In the genomic region with DNA sequence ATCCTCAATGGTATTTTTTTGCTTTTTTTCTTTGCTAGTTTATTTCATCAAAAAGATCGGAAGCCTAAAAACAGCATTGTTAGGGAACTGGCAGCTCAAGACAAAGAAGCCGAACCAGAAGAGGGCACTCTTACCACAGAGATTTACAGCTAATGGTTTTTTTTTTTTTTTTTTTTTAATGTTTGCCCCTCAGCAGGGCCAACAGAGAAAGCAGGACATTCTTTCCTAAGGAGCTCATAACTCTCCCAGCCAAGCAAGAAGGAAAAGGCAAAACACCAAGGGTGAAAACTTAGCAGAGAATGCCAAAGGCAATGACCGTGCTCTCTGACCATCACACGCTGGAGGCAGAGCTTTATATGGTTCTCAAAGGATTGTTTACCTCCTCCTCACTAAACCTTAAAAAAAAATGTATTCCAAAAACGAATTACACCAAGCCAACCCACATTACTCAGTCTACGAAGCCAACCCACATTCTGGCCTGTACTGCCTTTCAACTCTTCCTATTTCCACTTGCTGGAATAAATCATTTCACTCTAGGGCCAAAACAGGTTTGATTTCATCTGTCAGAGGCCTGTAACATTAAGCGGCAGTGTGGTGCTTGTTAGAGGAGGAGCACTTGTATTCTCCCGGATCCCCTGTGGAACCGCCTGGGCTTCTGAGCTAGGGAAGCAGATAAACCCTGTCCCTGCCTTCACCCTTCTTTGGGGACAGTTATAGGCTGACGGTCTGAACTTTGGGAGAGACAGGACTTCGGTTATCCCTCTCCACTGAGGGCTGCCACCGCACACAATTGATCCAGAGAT, we compare ENCODE assay signal across 8 cellular contexts. TPM values are rescaled to one million over a fixed set of nuclear protein-coding genes. Genes with fewer than 3 reads are reported as not detected.
DNase-seq lines count a peak whose midpoint lies in the region; ATAC-seq, FAIRE-seq and TF ChIP-seq lines count a peak whose summit lies in the region.

No MANE protein-coding gene starts in this region.

- peaks cover 0 to 6% of the 10 kb centered on the region in 2 donors for H3K4me1 Mint-ChIP-seq in immature natural killer cell

- no peak overlapping the region for H3K4me2 ChIP-seq in K562 (ENCODE audit: insufficient read depth, low read length)

- peaks cover 0 to 3% of the 10 kb centered on the region in 2 experiments; a peak in 1 of 5 replicates for H3K27me3 ChIP-seq in K562 (ENCODE audit: control insufficient read depth in 2 of 2, insufficient read depth in 2 of 2, low read length in 2 of 2)
- no peaks in the 10 kb centered on the region for H3K27me3 ChIP-seq in small intestine (ENCODE audit: control insufficient read depth in 2 of 2, insufficient read depth in 2 of 2, low read length in 2 of 2)

- POLR2A ChIA-PET in HEK293 (lab: Yijun Ruan, JAX) (interaction anchor here (0.9 to 1.1 kb wide), 2 partner anchors 93 to 165 kb away, joined by 3 read pairs; no protein-coding TSS in a partner anchor), K562 (lab: Yijun Ruan, JAX) (interaction anchor here (1.2 kb wide), 1 partner anchor 11 kb away, joined by 3 read pairs; no protein-coding TSS in a partner anchor)

- no peak overlapping the region for H3K4me3 Mint-ChIP-seq in immature natural killer cell

- TF ChIP-seq CTCF in HEK293 (tag by site-specific recombination; IDR thresholded peaks at IDR 0.05) = 0 out of 2 replicates have a peak, but pooled peaks have one; percentile 29
- peak; percentile 61 to 75 (median 61); a peak in 5 of 6 replicates for TF ChIP-seq CTCF in K562 (IDR thresholded peaks at IDR 0.05 in 2 of 3, conservative IDR thresholded peaks at IDR 0.05 in 1 of 3; ENCODE audit: insufficient read depth in 2 of 3, low read depth in 1 of 3, low read length in 3 of 3)

- H3K27ac ChIP-seq in HEK293 (ENCODE audit: extremely low read depth, low read depth, low read length) (no peak overlapping the region), K562 (ENCODE audit: extremely low read depth, low read depth, low read length) (no peak overlapping the region), small intestine (ENCODE audit: low read depth in 1 of 2, low read length in 1 of 2) (peak overlapping the region in 1 of 2 donors; percentile 78)

- H3K36me3 ChIP-seq in HEK293 (ENCODE audit: control insufficient read depth in 2 of 2, insufficient read depth in 1 of 2, low read length in 2 of 2) (no peaks in the 10 kb centered on the region), K562 (ENCODE audit: control insufficient read depth, insufficient read depth, low read length) (no peaks in the 10 kb centered on the region), small intestine (ENCODE audit: control insufficient read depth in 2 of 2, insufficient read depth in 2 of 2, low read length in 2 of 2) (no peaks in the 10 kb centered on the region)

- peak; percentile 67 to 73 for TF ChIP-seq RAD21 in K562 (CRISPR knock-in tag; conservative IDR thresholded peaks at IDR 0.05 in 1 of 2, IDR thresholded peaks at IDR 0.05 in 1 of 2)

- no peak overlapping the region; a peak in 1 of 4 replicates for H3K9ac ChIP-seq in K562 (ENCODE audit: insufficient read depth in 1 of 2, low read depth in 2 of 2, low read length in 2 of 2)

- intact Hi-C loops in K562 (cut with micrococcal nuclease) = loop anchor here (1.0 to 5.0 kb wide), 3 partner anchors 165 to 527 kb away; no protein-coding TSS in a partner anchor

- H3K9me1 ChIP-seq in K562 (ENCODE audit: control insufficient read depth, insufficient read depth, low read length) = no peaks in the 10 kb centered on the region

- H3K79me2 ChIP-seq in K562 (ENCODE audit: control insufficient read depth, insufficient read depth, low read length) = no peaks in the 10 kb centered on the region

- TF ChIP-seq EP300 in K562 (IDR thresholded peaks at IDR 0.05; ENCODE audit: low read length) = no peak

- H3K4me3 ChIP-seq in HEK293 (ENCODE audit: low read depth, low read length) (no peak overlapping the region), K562 (no peak overlapping the region), small intestine (ENCODE audit: low read depth in 1 of 2, low read length in 2 of 2) (no peak overlapping the region)

- no peaks in the 10 kb centered on the region for H3K9me3 ChIP-seq in HEK293 (ENCODE audit: control insufficient read depth, insufficient read depth, low read depth, low read length)
- H3K9me3 ChIP-seq in K562 (replicated peaks; ENCODE audit: control insufficient read depth, insufficient read depth, low read depth, low read length) = no peaks in the 10 kb centered on the region
- no peaks in the 10 kb centered on the region for H3K9me3 ChIP-seq in small intestine (ENCODE audit: control insufficient read depth, low read depth)

- no TSS peak for BruUV-seq in K562 (replicated peaks; lab: Mats Ljungman, UMichigan)

- H3K4me1 ChIP-seq in HEK293 (ENCODE audit: control insufficient read depth, insufficient read depth, low read length) (no peaks in the 10 kb centered on the region), K562 (replicated peaks in 1 of 2; ENCODE audit: control insufficient read depth in 2 of 2, insufficient read depth in 2 of 2, low read length in 2 of 2) (no peaks in the 10 kb centered on the region), small intestine (ENCODE audit: control insufficient read depth in 2 of 2, insufficient read depth in 1 of 2, low read depth in 1 of 2, low read length in 1 of 2) (no peaks in the 10 kb centered on the region)

- no peaks in the 10 kb centered on the region for H4K20me1 ChIP-seq in K562 (replicated peaks; ENCODE audit: control insufficient read depth, insufficient read depth, low read length)

- in situ Hi-C loops in K562 (cut with MboI) = loop anchor here (5.0 to 25.0 kb wide), 2 partner anchors 317 to 532 kb away; no protein-coding TSS in a partner anchor

- CTCF ChIA-PET in HEK293 (lab: Yijun Ruan, JAX) = interaction anchor here (0.5 to 3.7 kb wide), 27 partner anchors 9 to 1842 kb away, joined by 3 to 45 read pairs (median 4); no protein-coding TSS in a partner anchor
- CTCF ChIA-PET in K562 (lab: Yijun Ruan, JAX; ENCODE audit: low intra/inter-chr PET ratio) = interaction anchor here (0.6 to 3.6 kb wide), 7 partner anchors 314 to 680 kb away, joined by 3 to 27 read pairs (median 6); a partner anchor contains a TSS

- peaks cover 0 to 7% (median 3%) of the 10 kb centered on the region in 3 donors for H3K27me3 Mint-ChIP-seq in immature natural killer cell (ENCODE audit: low read depth in 3 of 3)

- TF ChIP-seq POLR2A in K562 (conservative IDR thresholded peaks at IDR 0.05) = no peak

- 18% methylated on average over 11 of the region's 12 CpGs for WGBS in K562 (ENCODE audit: insufficient coverage, low coverage, missing lambda C conversion rate)
- WGBS in small intestine, 3 donors = 56 to 69% (median 62%) methylated on average over 12 of the region's 12 CpGs

- H3K9me3 Mint-ChIP-seq in immature natural killer cell = no peaks in the 10 kb centered on the region

- H3K36me3 Mint-ChIP-seq in immature natural killer cell = no peaks in the 10 kb centered on the region

- ATAC-seq in K562 (peak; percentile 63), GM21390 (IDR thresholded peaks at IDR 0.05; ENCODE audit: unreplicated experiment) (no peak), HG03457 (IDR thresholded peaks at IDR 0.05; ENCODE audit: unreplicated experiment) (no peak)

- DNase-seq in COR-L47 (lab: John Stamatoyannopoulos, UW) (peak; percentile 56), NCI-H69 (lab: John Stamatoyannopoulos, UW) (peak; percentile 34), K562 (ENCODE audit: extremely low read depth in 1 of 4, low spot score in 3 of 4) (peak in 2 of 4 experiments; percentile 13 to 59), immature natural killer cell (peak; percentile 30 to 55 (median 55)), small intestine (peak; percentile 39)

- FAIRE-seq in K562 (lab: Jason Lieb, UNC) (peak; percentile 60), small intestine (lab: Jason Lieb, UNC) (no peak)

- H2AFZ ChIP-seq in K562 (ENCODE audit: low read depth, low read length) = no peak overlapping the region

- no peak overlapping the region for H3K27ac Mint-ChIP-seq in immature natural killer cell

TF ChIP-seq in HEK293, 187 proteins besides CTCF, POLR2A, EP300 and RAD21 (continues in another document):
- no peak for TF ChIP-seq GLI2 (tag by site-specific recombination; IDR thresholded peaks at IDR 0.05; ENCODE audit: borderline replicate concordance, low read depth)
- TF ChIP-seq ZNF654 (tag by site-specific recombination; IDR thresholded peaks at IDR 0.05; ENCODE audit: low read depth) = peak; percentile 81

RNA-seq across cellular contexts. Expression of a gene that starts 35.6 kb away (rescaled TPM):
- 7.8 and 12.5 TPM in 2 replicates for total RNA-seq in K562 (2011; cell fraction: chromatin; rRNA removed; ENCODE audit: low replicate concordance)
- 7.5 and 10.7 TPM in 2 replicates for total RNA-seq in K562 (2011; cell fraction: nucleolus; rRNA removed)
- total RNA-seq in K562 (2011; cell fraction: nucleoplasm; rRNA removed) = 10.3 and 13.1 TPM in 2 replicates
- total RNA-seq in K562 (2014; rRNA removed) = 15.1 and 15.7 TPM in 2 replicates
- 26.1 and 29.5 TPM in 2 replicates for total RNA-seq in K562 (2014; rRNA removed; fragmentation: Illumina TruSeq; extraction: Trizol)
- total RNA-seq in K562 (2015; rRNA removed; fragmentation: Illumina TruSeq; extraction: Trizol) = 19.5 and 20.8 TPM in 2 replicates
- total RNA-seq in K562 (2021) = 24.6 and 26.6 TPM in 2 replicates
- polyA plus RNA-seq in K562 (2011; rRNA removed) = 17.9 and 24.3 TPM in 2 replicates
- polyA plus RNA-seq in K562 (2011; cell fraction: cytosol; rRNA removed) = 13.6 and 13.7 TPM in 2 replicates
- 10.6 and 11.9 TPM in 2 replicates for polyA plus RNA-seq in K562 (2011; cell fraction: nucleus; rRNA removed)
- polyA plus RNA-seq in K562 (2012) = 26.7 and 33.6 TPM in 2 replicates
- 28.6 and 28.7 TPM in 2 replicates for polyA plus RNA-seq in K562 (2014; fragmentation: Illumina TruSeq; extraction: Trizol)
- 10 to 100 TPM; 27.7 to 38.4 TPM for polyA plus RNA-seq in K562 (2014; fragmentation: Nextera tagmentation; extraction: Ambion mirVana)
- polyA plus RNA-seq in K562 (2014; rRNA removed) = 14.5 and 14.6 TPM in 2 replicates
- polyA minus RNA-seq in K562 (2011; rRNA and poly(A)+ RNA removed) = 24.2 and 25.9 TPM in 2 replicates
- polyA minus RNA-seq in K562 (2011; cell fraction: cytosol; rRNA and poly(A)+ RNA removed) = 20.3 and 24.0 TPM in 2 replicates
- polyA minus RNA-seq in K562 (2011; cell fraction: nucleus; rRNA and poly(A)+ RNA removed) = 15.1 and 16.0 TPM in 2 replicates
- 100 to 1,000 TPM in 1 of 3 donors, 10 to 100 TPM in 2; 73.5 to 102 (median 91.8) TPM for polyA plus RNA-seq in immature natural killer cell
- 10 to 100 TPM; 11.9 to 28.3 (median 23.2) TPM for polyA plus RNA-seq in small intestine
